Comparison of ENCODE assay signal across 33 cellular contexts in the genomic region with DNA sequence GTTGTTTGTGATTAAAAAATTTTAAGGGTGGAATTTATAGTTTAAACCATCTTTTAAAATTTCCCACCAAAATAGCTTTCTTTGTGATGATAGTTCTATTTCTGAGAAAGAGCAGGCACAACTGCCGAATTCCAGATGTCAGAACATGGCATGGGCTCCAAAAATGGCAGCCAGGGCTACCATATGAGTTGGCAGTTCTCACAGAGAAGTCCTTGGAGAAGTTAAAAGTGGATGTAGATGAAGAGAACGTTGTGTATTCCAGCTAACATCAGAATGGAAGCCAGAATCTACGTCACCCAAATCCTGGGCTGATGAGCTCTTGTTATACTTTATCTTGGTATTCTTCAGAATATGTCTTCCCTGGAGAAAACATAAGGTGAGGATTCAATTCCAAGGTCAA.
"Had no signal": no experiment of that assay in that cellular context is flagged by ENCODE, and none has a peak within 500 bp of the region (broad histone marks: within the 10 kb centered on the region; RNA-seq: fewer than 3 reads in every experiment).

No MANE protein-coding gene starts in this region.

- DNase-seq: activated B cell treated with CpG ODN at 0.5 μM for 24 hours; activated CD4-positive, alpha-beta memory T cell treated with anti-CD3 and anti-CD28 coated beads for 36 hours; activated CD4-positive, alpha-beta T cell treated with anti-CD3 and anti-CD28 coated beads for 4 hours; activated CD4-positive, alpha-beta T cell treated with anti-CD3 and anti-CD28 coated beads, Interleukin-2, amount 10 ng/mL, durations not matched to agents 24 days and 14 days; activated CD4-positive, alpha-beta T cell treated with anti-CD3 and anti-CD28 coated beads, Interleukin-2, amount 50 U/mL, for 1 hour; activated CD4-positive, alpha-beta T cell treated with anti-CD3 and anti-CD28 coated beads, Interleukin-2, amount 50 U/mL, for 4 hours; activated CD4-positive, CD25-positive, alpha-beta regulatory T cell treated with anti-CD3 and anti-CD28 coated beads, Interleukin-2, amount 50 U/mL, for 72 hours; activated CD8-positive, alpha-beta memory T cell treated with anti-CD3 and anti-CD28 coated beads, Interleukin-2, amount 50 U/mL, for 4 hours; activated CD8-positive, alpha-beta T cell treated with anti-CD3 and anti-CD28 coated beads for 36 hours; activated effector memory CD4-positive, alpha-beta T cell treated with anti-CD3 and anti-CD28 coated beads, Interleukin-2, amount 50 U/mL, for 16 hours; activated gamma-delta T cell treated with Interleukin-2 at 50 U/mL for 16 hours; activated naive CD4-positive, alpha-beta T cell; activated naive CD4-positive, alpha-beta T cell treated with anti-CD3 and anti-CD28 coated beads for 36 hours; activated naive CD4-positive, alpha-beta T cell treated with anti-CD3 and anti-CD28 coated beads, Interleukin-2, amount 50 U/mL, for 16 hours; activated naive CD8-positive, alpha-beta T cell treated with anti-CD3 and anti-CD28 coated beads for 36 hours; activated T-cell treated with anti-CD3 and anti-CD28 coated beads for 4 hours; activated T-cell treated with anti-CD3 and anti-CD28 coated beads, Interleukin-2, amount 50 U/mL, for 1 hour; activated T-cell treated with anti-CD3 and anti-CD28 coated beads, Interleukin-2, amount 50 U/mL, for 4 hours; activated T-cell treated with anti-CD3 and anti-CD28 coated beads, Interleukin-2, amount 50 U/mL, for 72 hours; adrenal gland; amniotic stem cell; aorta; body of pancreas; brain microvascular endothelial cell; caudate nucleus; cerebellar nuclear complex; T-helper 1 cell; T-helper 2 cell; T-helper 9 cell had no signal

- H3K36me3 ChIP-seq: adrenal gland, brain microvascular endothelial cell, breast epithelium had no signal

- H3K27me3 ChIP-seq: adrenal gland, body of pancreas, brain microvascular endothelial cell, breast epithelium had no signal

- ATAC-seq: activated CD8-positive, alpha-beta T cell treated with anti-CD3 and anti-CD28 coated beads for 36 hours; activated naive CD4-positive, alpha-beta T cell treated with anti-CD3 and anti-CD28 coated beads, Interleukin-2, amount 50 U/mL, for 72 hours; activated T-cell treated with anti-CD3 and anti-CD28 coated beads, Interleukin-2, amount 50 U/mL, for 4 hours; activated T-cell treated with anti-CD3 and anti-CD28 coated beads, Interleukin-2, amount 50 U/mL, for 72 hours; activated T-helper 17 cell treated with anti-CD3 and anti-CD28 coated beads, Interleukin-2, amount 50 U/mL, for 72 hours; body of pancreas had no signal

- H3K9me3 ChIP-seq: adrenal gland, body of pancreas, breast epithelium had no signal

- H3K27ac ChIP-seq: adrenal gland, body of pancreas, brain microvascular endothelial cell, breast epithelium, VCaP had no signal

- H3K4me1 ChIP-seq: adrenal gland, body of pancreas, breast epithelium had no signal

- H3K4me3 ChIP-seq: adrenal gland, body of pancreas, breast epithelium had no signal
